Comparison of ENCODE assay signal across 1 cellular context in genomic region chr1:228490120-228491078, GRCh38.
TF ChIP-seq lines count a peak whose summit lies in the region.

No MANE protein-coding gene starts in this region.

TF ChIP-seq in IMR-90, 13 proteins besides CTCF, POLR2A, EP300 and RAD21:
- TF ChIP-seq SMC3 (IDR thresholded peaks at IDR 0.05; ENCODE audit: low read depth, low read length): no peak
- TF ChIP-seq CEBPB (IDR thresholded peaks at IDR 0.05; ENCODE audit: low read depth, low read length): peak; percentile 84
